In the genomic region with DNA sequence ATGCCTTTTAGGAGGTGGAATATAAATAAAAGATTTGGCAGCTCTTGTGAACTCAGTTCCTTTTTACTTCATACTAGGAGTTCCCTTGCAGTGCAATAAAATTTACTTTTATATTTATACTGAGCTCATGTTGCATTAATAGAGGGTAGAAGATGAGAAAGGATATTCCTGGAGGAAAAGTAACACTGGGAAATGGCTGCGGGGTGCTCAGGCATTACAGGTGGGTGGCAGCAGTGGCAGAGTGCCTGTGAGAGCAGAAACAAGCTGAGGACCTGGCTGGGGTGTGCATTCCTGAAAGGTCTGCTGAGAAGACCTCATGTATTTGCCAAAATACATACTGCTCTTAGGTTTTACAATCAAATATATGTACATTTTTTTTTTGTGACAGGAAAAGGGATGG, we compare ENCODE assay signal across 24 cellular contexts.
DNase-seq lines count a peak whose midpoint lies in the region; ATAC-seq, FAIRE-seq and TF ChIP-seq lines count a peak whose summit lies in the region.
"Had no signal": no experiment of that assay in that cellular context is flagged by ENCODE, and none has a peak within 500 bp of the region (broad histone marks: within the 10 kb centered on the region; RNA-seq: fewer than 3 reads in every experiment).

No MANE protein-coding gene starts in this region.

- no peak overlapping the region for H3K27ac ChIP-seq in PC-3 (ENCODE audit: low read length)
- H3K27ac ChIP-seq in MM.1S (ENCODE audit: low read length): no peak overlapping the region
- H3K27ac ChIP-seq: BLaER1, SJCRH30 had no signal

- H3K36me3 ChIP-seq in PC-3 (ENCODE audit: low read depth, low read length) (no peaks in the 10 kb centered on the region; the same call in 1 of the 2 replicates), MM.1S (replicated peaks; ENCODE audit: insufficient read depth, low read length) (no peaks in the 10 kb centered on the region)
- H3K36me3 ChIP-seq: BLaER1 had no signal

- H3K27me3 ChIP-seq in PC-3 (ENCODE audit: low read length): no peaks in the 10 kb centered on the region
- H3K27me3 ChIP-seq in MM.1S (replicated peaks; ENCODE audit: insufficient read depth, low read length): no peaks in the 10 kb centered on the region
- H3K27me3 ChIP-seq: BLaER1, SJCRH30 had no signal

- ATAC-seq in PC-3 (peak; percentile 73), esophagus mucosa (no peak)
- no peak for ATAC-seq in stimulated activated naive B cell treated with anti-CD40 and anti-IgM and Interleukin-4, amounts not matched to agents 10 μg/mL and 1 μg/mL and 100 μg/mL, for 72 hours (replicated peaks)
- ATAC-seq: Right ventricle myocardium inferior, SK-N-SH treated with all-trans-retinoic acid at 6 μM for 48 hours had no signal

- no peaks in the 10 kb centered on the region for H3K9me3 ChIP-seq in PC-3 (ENCODE audit: low read length)
- no peaks in the 10 kb centered on the region for H3K9me3 ChIP-seq in MM.1S (replicated peaks; ENCODE audit: insufficient read depth, low read length)
- H3K9me3 ChIP-seq: BLaER1, SJCRH30 had no signal

- peak overlapping the region; percentile 21 for H3K27ac Mint-ChIP-seq in stimulated activated naive B cell treated with anti-CD40 and anti-IgM and Interleukin-4, amounts not matched to agents 10 μg/mL and 1 μg/mL and 100 μg/mL, for 72 hours
- no peak overlapping the region for H3K27ac Mint-ChIP-seq in activated T-helper 1 cell treated with anti-CD3 and anti-CD28 coated beads, Interleukin-12 subunit alpha, Interleukin-12 subunit beta, Interleukin-2, Interleukin-4 antibody, amounts not matched to agents 30 ng/mL and 10 ng/mL and 1 ng/mL, durations not matched to agents 14 hours and 24 hours and 36 hours
- H3K27ac Mint-ChIP-seq: CD4-positive, CD25-positive, alpha-beta regulatory T cell had no signal

- H3K79me2 ChIP-seq in PC-3 (ENCODE audit: low read length) (no peaks in the 10 kb centered on the region), MM.1S (ENCODE audit: low read length) (no peaks in the 10 kb centered on the region)

- no peak for DNase-seq in D721Med (ENCODE audit: insufficient read length, low spot score)
- DNase-seq in PC-3: no peak
- peak in 30 of 42 donors; percentile 8 to 60 (median 24) for DNase-seq in head of caudate nucleus
- no peak for DNase-seq in stimulated activated naive B cell treated with anti-CD40 and anti-IgM and Interleukin-4, amounts not matched to agents 10 μg/mL and 1 μg/mL and 100 μg/mL, for 72 hours
- no peak for DNase-seq in MM.1S
- DNase-seq in activated T-helper 1 cell treated with anti-CD3 and anti-CD28 coated beads, Interleukin-12 subunit alpha, Interleukin-12 subunit beta, Interleukin-2, Interleukin-4 antibody, amounts not matched to agents 30 ng/mL and 10 ng/mL and 1 ng/mL, durations not matched to agents 14 hours and 24 hours and 36 hours (ENCODE audit: low spot score): no peak
- DNase-seq: CD4-positive, CD25-positive, alpha-beta regulatory T cell; GOT3; HCEC 1CT; IMR-90; KG1; NCI-H1092; NCI-H1417 treated with DMSO at 0.1 percent for 48 hours; NCI-H187; NCI-H2081 treated with DMSO at 0.1 percent for 48 hours; NCI-H2171; NCI-H226; NCI-H510A; NCI-H69; SJCRH30 had no signal

- H2AFZ ChIP-seq in PC-3 (ENCODE audit: low read length) (no peak overlapping the region), MM.1S (ENCODE audit: low read length) (no peak overlapping the region)

- no peak for TF ChIP-seq CTCF in D721Med (IDR thresholded peaks at IDR 0.05; ENCODE audit: insufficient read depth, missing control alignments)
- no peak for TF ChIP-seq CTCF in PC-3 (conservative IDR thresholded peaks at IDR 0.05; ENCODE audit: low read depth, low read length)
- no peak for TF ChIP-seq CTCF in MM.1S (IDR thresholded peaks at IDR 0.05; ENCODE audit: low read length)

- BruUV-seq in PC-3 (replicated peaks; lab: Mats Ljungman, UMichigan): no TSS peak

- POLR2A ChIA-PET in PC-3 (lab: Charles Lee; ENCODE audit: unreplicated experiment): no interaction called here

- H3F3A ChIP-seq in PC-3 (ENCODE audit: low read length, unreplicated experiment) (no peaks in the 10 kb centered on the region), MM.1S (ENCODE audit: insufficient read depth, low read length) (no peaks in the 10 kb centered on the region)

- H3K4me1 ChIP-seq in PC-3 (ENCODE audit: insufficient read depth, low read length) (peaks cover 1% of the 10 kb centered on the region; the same call in 1 of the 2 replicates), MM.1S (ENCODE audit: low read length) (no peaks in the 10 kb centered on the region)
- H3K4me1 ChIP-seq: BLaER1, SJCRH30 had no signal

- CTCF ChIA-PET in PC-3 (lab: Charles Lee): no interaction called here

- H3K9ac ChIP-seq in PC-3 (ENCODE audit: low read length) (no peak overlapping the region), MM.1S (ENCODE audit: low read length) (no peak overlapping the region)
- H3K9ac ChIP-seq: BLaER1 had no signal

- no peaks in the 10 kb centered on the region for H4K20me1 ChIP-seq in PC-3 (ENCODE audit: low read length)
- no peaks in the 10 kb centered on the region for H4K20me1 ChIP-seq in MM.1S (ENCODE audit: insufficient read depth, low read length)
- H4K20me1 ChIP-seq: BLaER1 had no signal

- no peaks in the 10 kb centered on the region for H3K9me2 ChIP-seq in PC-3 (replicated peaks; ENCODE audit: low read length)
- no peaks in the 10 kb centered on the region for H3K9me2 ChIP-seq in MM.1S (replicated peaks; ENCODE audit: insufficient read depth, low read length)

- no peaks in the 10 kb centered on the region for H3K4me1 Mint-ChIP-seq in stimulated activated naive B cell treated with anti-CD40 and anti-IgM and Interleukin-4, amounts not matched to agents 10 μg/mL and 1 μg/mL and 100 μg/mL, for 72 hours
- peaks cover 4% of the 10 kb centered on the region for H3K4me1 Mint-ChIP-seq in activated T-helper 1 cell treated with anti-CD3 and anti-CD28 coated beads, Interleukin-12 subunit alpha, Interleukin-12 subunit beta, Interleukin-2, Interleukin-4 antibody, amounts not matched to agents 30 ng/mL and 10 ng/mL and 1 ng/mL, durations not matched to agents 14 hours and 24 hours and 36 hours (ENCODE audit: low read depth)
- H3K4me1 Mint-ChIP-seq: CD4-positive, CD25-positive, alpha-beta regulatory T cell had no signal

- H3K4me2 ChIP-seq in PC-3 (ENCODE audit: low read length) (no peak overlapping the region), MM.1S (ENCODE audit: low read depth, low read length) (no peak overlapping the region)
- H3K4me2 ChIP-seq: BLaER1 had no signal

- H3K27me3 Mint-ChIP-seq in stimulated activated naive B cell treated with anti-CD40 and anti-IgM and Interleukin-4, amounts not matched to agents 10 μg/mL and 1 μg/mL and 100 μg/mL, for 72 hours: peaks cover 0 to 5% of the 10 kb centered on the region in 2 donors
- peaks cover 2% of the 10 kb centered on the region for H3K27me3 Mint-ChIP-seq in activated T-helper 1 cell treated with anti-CD3 and anti-CD28 coated beads, Interleukin-12 subunit alpha, Interleukin-12 subunit beta, Interleukin-2, Interleukin-4 antibody, amounts not matched to agents 30 ng/mL and 10 ng/mL and 1 ng/mL, durations not matched to agents 14 hours and 24 hours and 36 hours (ENCODE audit: insufficient read depth)

- no peaks in the 10 kb centered on the region for H3K36me3 Mint-ChIP-seq in stimulated activated naive B cell treated with anti-CD40 and anti-IgM and Interleukin-4, amounts not matched to agents 10 μg/mL and 1 μg/mL and 100 μg/mL, for 72 hours
- H3K36me3 Mint-ChIP-seq in activated T-helper 1 cell treated with anti-CD3 and anti-CD28 coated beads, Interleukin-12 subunit alpha, Interleukin-12 subunit beta, Interleukin-2, Interleukin-4 antibody, amounts not matched to agents 30 ng/mL and 10 ng/mL and 1 ng/mL, durations not matched to agents 14 hours and 24 hours and 36 hours (ENCODE audit: low read depth): no peaks in the 10 kb centered on the region
- H3K36me3 Mint-ChIP-seq: CD4-positive, CD25-positive, alpha-beta regulatory T cell had no signal

- H3K4me3 ChIP-seq in PC-3 (ENCODE audit: low read length): no peak overlapping the region
- no peak overlapping the region for H3K4me3 ChIP-seq in MM.1S (ENCODE audit: low read length)
- H3K4me3 ChIP-seq: BLaER1, SJCRH30 had no signal

- H3K9me3 Mint-ChIP-seq in stimulated activated naive B cell treated with anti-CD40 and anti-IgM and Interleukin-4, amounts not matched to agents 10 μg/mL and 1 μg/mL and 100 μg/mL, for 72 hours: no peaks in the 10 kb centered on the region
- H3K9me3 Mint-ChIP-seq in activated T-helper 1 cell treated with anti-CD3 and anti-CD28 coated beads, Interleukin-12 subunit alpha, Interleukin-12 subunit beta, Interleukin-2, Interleukin-4 antibody, amounts not matched to agents 30 ng/mL and 10 ng/mL and 1 ng/mL, durations not matched to agents 14 hours and 24 hours and 36 hours: no peaks in the 10 kb centered on the region

- intact Hi-C loops in PC-3 (cut with micrococcal nuclease) (no loop called here), head of caudate nucleus (cut with DNase I) (no loop called here)
- intact Hi-C loops in activated T-helper 1 cell treated with anti-CD3 and anti-CD28 coated beads, Interleukin-12 subunit alpha, Interleukin-12 subunit beta, Interleukin-2, Interleukin-4 antibody, amounts not matched to agents 30 ng/mL and 10 ng/mL and 1 ng/mL, durations not matched to agents 14 hours and 24 hours and 36 hours (cut with micrococcal nuclease): no loop called here

- no peak overlapping the region for H3K4me3 Mint-ChIP-seq in stimulated activated naive B cell treated with anti-CD40 and anti-IgM and Interleukin-4, amounts not matched to agents 10 μg/mL and 1 μg/mL and 100 μg/mL, for 72 hours
- no peak overlapping the region for H3K4me3 Mint-ChIP-seq in activated T-helper 1 cell treated with anti-CD3 and anti-CD28 coated beads, Interleukin-12 subunit alpha, Interleukin-12 subunit beta, Interleukin-2, Interleukin-4 antibody, amounts not matched to agents 30 ng/mL and 10 ng/mL and 1 ng/mL, durations not matched to agents 14 hours and 24 hours and 36 hours
- H3K4me3 Mint-ChIP-seq: CD4-positive, CD25-positive, alpha-beta regulatory T cell had no signal

- FAIRE-seq in D721Med (lab: Jason Lieb, UNC): peak; percentile 77

Comparison
In these comparisons a context has a peak if more than half of its experiments do, and no peak if none do; other contexts are left out.
1. DNase-seq: peak in head of caudate nucleus (30 of 42); none in D721Med (single experiment), PC-3 (single experiment), stimulated activated naive B cell treated with anti-CD40 and anti-IgM and Interleukin-4, amounts not matched to agents 10 μg/mL and 1 μg/mL and 100 μg/mL, for 72 hours (single experiment), MM.1S (single experiment) and activated T-helper 1 cell treated with anti-CD3 and anti-CD28 coated beads, Interleukin-12 subunit alpha, Interleukin-12 subunit beta, Interleukin-2, Interleukin-4 antibody, amounts not matched to agents 30 ng/mL and 10 ng/mL and 1 ng/mL, durations not matched to agents 14 hours and 24 hours and 36 hours (single experiment).